ENCODE assay signal across 21 cellular contexts in the genomic region with DNA sequence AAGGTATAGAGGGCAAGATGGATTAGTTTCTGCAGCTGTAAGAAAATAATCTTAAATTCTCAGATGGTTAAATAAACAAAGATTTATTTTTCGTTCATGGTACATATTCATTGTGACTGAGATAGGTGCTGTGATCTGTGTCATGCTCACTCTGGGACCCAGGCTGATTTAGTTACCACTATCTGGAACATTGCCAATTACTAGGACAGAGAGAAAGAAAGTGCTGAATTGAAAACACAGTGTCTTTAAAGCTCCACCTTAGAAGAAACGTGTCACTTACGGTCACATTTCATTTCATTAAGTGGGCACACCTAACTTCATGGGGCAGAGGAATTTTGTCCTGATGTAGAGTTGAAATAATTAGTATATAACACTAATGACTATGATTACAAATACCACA.
"Had no signal": no experiment of that assay in that cellular context is flagged by ENCODE, and none has a peak within 500 bp of the region (broad histone marks: within the 10 kb centered on the region; RNA-seq: fewer than 3 reads in every experiment).

No MANE protein-coding gene starts in this region.

- H3K27ac Mint-ChIP-seq: natural killer cell treated with Interleukin-12 subunit alpha and Interleukin-12 subunit beta and Interleukin-15 and Interleukin-18, amount 100 ng/mL, for 72 hours; neural progenitor cell had no signal

- H3K4me3 ChIP-seq: hepatocyte, lung, neural progenitor cell, ovary, right atrium auricular region, stomach, thoracic aorta, transverse colon had no signal

- H3K4me3 Mint-ChIP-seq: natural killer cell treated with Interleukin-12 subunit alpha and Interleukin-12 subunit beta and Interleukin-15 and Interleukin-18, amount 100 ng/mL, for 72 hours; neural progenitor cell had no signal

- H3K36me3 Mint-ChIP-seq: neural progenitor cell had no signal

- H3K36me3 ChIP-seq: neural progenitor cell, ovary, right atrium auricular region, stomach, thoracic aorta, transverse colon had no signal

- H3K4me1 ChIP-seq: foreskin keratinocyte, neural progenitor cell, right atrium auricular region, stomach, transverse colon had no signal

- H3K27me3 ChIP-seq: foreskin keratinocyte, hepatocyte, neural progenitor cell, ovary, right atrium auricular region, stomach, transverse colon had no signal

- H3K4me1 Mint-ChIP-seq: neural progenitor cell had no signal

- H3K9me3 ChIP-seq: ovary, right atrium auricular region, stomach, thoracic aorta, transverse colon had no signal

- H3K27ac ChIP-seq: foreskin keratinocyte, hepatocyte, neural progenitor cell, ovary, right atrium auricular region, stomach, thoracic aorta, transverse colon had no signal

- ATAC-seq: foreskin keratinocyte; left colon; left ventricle myocardium superior; natural killer cell treated with Interleukin-12 subunit alpha and Interleukin-12 subunit beta and Interleukin-15 and Interleukin-18, amount 100 ng/mL, for 72 hours had no signal

- DNase-seq: dermis blood vessel endothelial cell; foreskin keratinocyte; head of caudate nucleus; left colon; left ventricle myocardium superior; mesenchymal stem cell; midbrain; nucleus accumbens; ovary; small intestine; stimulated activated CD4-positive, alpha-beta T cell treated with anti-CD3 and anti-CD28 coated beads, Interleukin-12 subunit alpha, Interleukin-12 subunit beta, amount 100 ng/mL, for 4 hours; stimulated activated naive CD4-positive, alpha-beta T cell; stomach; substantia nigra; transverse colon had no signal
